ENCODE assay signal across 8 cellular contexts in genomic region chr10:13272164-13272571, GRCh38. TPM values are rescaled to one million over a fixed set of nuclear protein-coding genes. Genes with fewer than 3 reads are reported as not detected.
DNase-seq lines count a peak whose midpoint lies in the region; ATAC-seq and FAIRE-seq lines count a peak whose summit lies in the region.

No MANE protein-coding gene starts in this region.

- DNase-seq in NCI-H2171 (lab: John Stamatoyannopoulos, UW) (peak; percentile 28), frontal cortex (ENCODE audit: low spot score in 2 of 2) (peak; percentile 44 to 60), retina (peak; percentile 6), NCI-H2227 treated with DMSO at 0.1 percent for 48 hours (lab: John Stamatoyannopoulos, UW) (no peak), DMS114 treated with DMSO at 0.1 percent for 48 hours (lab: John Stamatoyannopoulos, UW; ENCODE audit: unreplicated experiment) (no peak), urothelium cell line (ENCODE audit: low spot score) (no peak)
- no peak for DNase-seq in effector memory CD8-positive, alpha-beta T cell

- H3K36me3 Mint-ChIP-seq in effector memory CD8-positive, alpha-beta T cell (ENCODE audit: insufficient read depth) = no peaks in the 10 kb centered on the region

- FAIRE-seq in frontal cortex (lab: Jason Lieb, UNC) = no peak
- FAIRE-seq in urothelium cell line (lab: Jason Lieb, UNC) = no peak

- no peak overlapping the region for H3K27ac Mint-ChIP-seq in effector memory CD8-positive, alpha-beta T cell

- no peaks in the 10 kb centered on the region for H3K27me3 Mint-ChIP-seq in effector memory CD8-positive, alpha-beta T cell

- H3K9me3 Mint-ChIP-seq in effector memory CD8-positive, alpha-beta T cell = no peaks in the 10 kb centered on the region

- ATAC-seq in GM19025 (IDR thresholded peaks at IDR 0.05; ENCODE audit: low read depth, unreplicated experiment) = peak; percentile 38
- ATAC-seq in effector memory CD8-positive, alpha-beta T cell (replicated peaks) = no peak

- peaks cover 8 to 11% of the 10 kb centered on the region in 2 donors for H3K4me1 Mint-ChIP-seq in effector memory CD8-positive, alpha-beta T cell (ENCODE audit: low read depth in 2 of 2)

- H3K4me3 Mint-ChIP-seq in effector memory CD8-positive, alpha-beta T cell = peak overlapping the region in 1 of 2 donors; percentile 51

RNA-seq across cellular contexts. Expression of gene PHYH, which starts 27.7 kb away (rescaled TPM):
- 27.3 TPM for total RNA-seq in frontal cortex

RNA-seq across cellular contexts. Expression of gene UCMA, which starts 38.0 kb away (rescaled TPM):
- not detected for total RNA-seq in frontal cortex

Comparison
In these comparisons a context has a peak if more than half of its experiments do, and no peak if none do; other contexts are left out.
1. DNase-seq: peak in NCI-H2171 (single experiment), frontal cortex (2 of 2) and retina (single experiment); none in NCI-H2227 treated with DMSO at 0.1 percent for 48 hours (single experiment), DMS114 treated with DMSO at 0.1 percent for 48 hours (single experiment), urothelium cell line (single experiment) and effector memory CD8-positive, alpha-beta T cell (0 of 3).